In the genomic region with DNA sequence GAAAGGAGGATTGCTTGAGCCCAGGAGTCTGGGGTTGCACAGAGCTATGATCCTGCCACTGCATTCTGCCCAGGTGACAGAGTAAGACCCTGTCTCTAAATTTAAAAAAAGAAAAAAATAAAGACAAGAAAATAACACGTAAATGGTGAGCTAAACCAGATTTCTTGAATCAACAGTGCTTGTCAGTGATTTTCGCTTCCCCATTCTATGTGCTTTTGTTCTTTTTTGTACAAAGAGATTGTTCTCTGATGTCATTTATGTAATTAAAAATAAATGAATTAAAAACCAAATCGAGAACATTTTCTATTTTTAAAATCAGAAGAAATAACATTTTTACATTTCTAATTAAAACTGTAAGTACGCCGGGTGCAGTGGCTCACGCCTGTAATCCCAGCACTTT, we compare ENCODE assay signal across 1 cellular context.
A peak's percentile ranks its signal among the peaks of the same experiment; 100 is the strongest.
TF ChIP-seq lines count a peak whose summit lies in the region.

No MANE protein-coding gene starts in this region.

TF ChIP-seq in GM12878, 131 proteins besides CTCF, POLR2A, EP300 and RAD21:
- TF ChIP-seq EGR1 (IDR thresholded peaks at IDR 0.05; ENCODE audit: borderline replicate concordance in 1 of 2, low read depth in 2 of 2, low read length in 2 of 2) (no peak), NR2C2 (IDR thresholded peaks at IDR 0.05; ENCODE audit: borderline replicate concordance, control insufficient read depth, insufficient read length, low read depth) (no peak), SREBF1 (IDR thresholded peaks at IDR 0.05; ENCODE audit: low read length) (no peak), RUNX3 (IDR thresholded peaks at IDR 0.05; ENCODE audit: low read length) (no peak), CREM (IDR thresholded peaks at IDR 0.05; ENCODE audit: low read depth) (no peak), TARDBP (IDR thresholded peaks at IDR 0.05; ENCODE audit: borderline replicate concordance) (no peak), CHD4 (IDR thresholded peaks at IDR 0.05) (no peak), ASH2L (IDR thresholded peaks at IDR 0.05; ENCODE audit: borderline replicate concordance, low read depth) (no peak), GABPA (IDR thresholded peaks at IDR 0.05; ENCODE audit: low read depth) (no peak), MXI1 (IDR thresholded peaks at IDR 0.05; ENCODE audit: low read depth, low read length) (no peak), SIN3A (IDR thresholded peaks at IDR 0.05; ENCODE audit: low read depth, low read length) (no peak), SPI1 (IDR thresholded peaks at IDR 0.05; ENCODE audit: borderline replicate concordance, insufficient read depth, low read depth, low read length) (peak; percentile 57; the same call in 1 of the 2 replicates), CREB1 (IDR thresholded peaks at IDR 0.05; ENCODE audit: low read depth) (no peak), MTA2 (IDR thresholded peaks at IDR 0.05; ENCODE audit: low read depth) (peak; percentile 45), WRNIP1 (IDR thresholded peaks at IDR 0.05; ENCODE audit: borderline replicate concordance, low read depth, low read length) (no peak), SREBF2 (IDR thresholded peaks at IDR 0.05; ENCODE audit: low read length) (no peak), PAX8 (IDR thresholded peaks at IDR 0.05) (no peak), IKZF2 (IDR thresholded peaks at IDR 0.05) (no peak), STAT3 (IDR thresholded peaks at IDR 0.05; ENCODE audit: low read depth, low read length) (no peak), FOXM1 (IDR thresholded peaks at IDR 0.05; ENCODE audit: low read depth, low read length) (no peak), FOXK2 (IDR thresholded peaks at IDR 0.05) (no peak), BACH1 (IDR thresholded peaks at IDR 0.05; ENCODE audit: borderline replicate concordance) (no peak), SMC3 (IDR thresholded peaks at IDR 0.05; ENCODE audit: borderline replicate concordance, low read length) (no peak), ATF7 (IDR thresholded peaks at IDR 0.05; ENCODE audit: low read depth) (peak; percentile 62), ZNF207 (IDR thresholded peaks at IDR 0.05; ENCODE audit: borderline replicate concordance) (no peak), NR2F1 (conservative IDR thresholded peaks at IDR 0.05) (0 out of 2 replicates have a peak, but pooled peaks have one; percentile 72), POLR2AphosphoS2 (IDR thresholded peaks at IDR 0.05; ENCODE audit: low read depth, low read length) (no peak)
- TF ChIP-seq, protein P1, sequence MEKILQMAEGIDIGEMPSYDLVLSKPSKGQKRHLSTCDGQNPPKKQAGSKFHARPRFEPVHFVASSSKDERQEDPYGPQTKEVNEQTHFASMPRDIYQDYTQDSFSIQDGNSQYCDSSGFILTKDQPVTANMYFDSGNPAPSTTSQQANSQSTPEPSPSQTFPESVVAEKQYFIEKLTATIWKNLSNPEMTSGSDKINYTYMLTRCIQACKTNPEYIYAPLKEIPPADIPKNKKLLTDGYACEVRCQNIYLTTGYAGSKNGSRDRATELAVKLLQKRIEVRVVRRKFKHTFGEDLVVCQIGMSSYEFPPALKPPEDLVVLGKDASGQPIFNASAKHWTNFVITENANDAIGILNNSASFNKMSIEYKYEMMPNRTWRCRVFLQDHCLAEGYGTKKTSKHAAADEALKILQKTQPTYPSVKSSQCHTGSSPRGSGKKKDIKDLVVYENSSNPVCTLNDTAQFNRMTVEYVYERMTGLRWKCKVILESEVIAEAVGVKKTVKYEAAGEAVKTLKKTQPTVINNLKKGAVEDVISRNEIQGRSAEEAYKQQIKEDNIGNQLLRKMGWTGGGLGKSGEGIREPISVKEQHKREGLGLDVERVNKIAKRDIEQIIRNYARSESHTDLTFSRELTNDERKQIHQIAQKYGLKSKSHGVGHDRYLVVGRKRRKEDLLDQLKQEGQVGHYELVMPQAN (conservative IDR thresholded peaks at IDR 0.05), result no peak
- TF ChIP-seq, protein P2, sequence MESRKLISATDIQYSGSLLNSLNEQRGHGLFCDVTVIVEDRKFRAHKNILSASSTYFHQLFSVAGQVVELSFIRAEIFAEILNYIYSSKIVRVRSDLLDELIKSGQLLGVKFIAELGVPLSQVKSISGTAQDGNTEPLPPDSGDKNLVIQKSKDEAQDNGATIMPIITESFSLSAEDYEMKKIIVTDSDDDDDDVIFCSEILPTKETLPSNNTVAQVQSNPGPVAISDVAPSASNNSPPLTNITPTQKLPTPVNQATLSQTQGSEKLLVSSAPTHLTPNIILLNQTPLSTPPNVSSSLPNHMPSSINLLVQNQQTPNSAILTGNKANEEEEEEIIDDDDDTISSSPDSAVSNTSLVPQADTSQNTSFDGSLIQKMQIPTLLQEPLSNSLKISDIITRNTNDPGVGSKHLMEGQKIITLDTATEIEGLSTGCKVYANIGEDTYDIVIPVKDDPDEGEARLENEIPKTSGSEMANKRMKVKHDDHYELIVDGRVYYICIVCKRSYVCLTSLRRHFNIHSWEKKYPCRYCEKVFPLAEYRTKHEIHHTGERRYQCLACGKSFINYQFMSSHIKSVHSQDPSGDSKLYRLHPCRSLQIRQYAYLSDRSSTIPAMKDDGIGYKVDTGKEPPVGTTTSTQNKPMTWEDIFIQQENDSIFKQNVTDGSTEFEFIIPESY (IDR thresholded peaks at IDR 0.05), result no peak
- TF ChIP-seq, protein P3, sequence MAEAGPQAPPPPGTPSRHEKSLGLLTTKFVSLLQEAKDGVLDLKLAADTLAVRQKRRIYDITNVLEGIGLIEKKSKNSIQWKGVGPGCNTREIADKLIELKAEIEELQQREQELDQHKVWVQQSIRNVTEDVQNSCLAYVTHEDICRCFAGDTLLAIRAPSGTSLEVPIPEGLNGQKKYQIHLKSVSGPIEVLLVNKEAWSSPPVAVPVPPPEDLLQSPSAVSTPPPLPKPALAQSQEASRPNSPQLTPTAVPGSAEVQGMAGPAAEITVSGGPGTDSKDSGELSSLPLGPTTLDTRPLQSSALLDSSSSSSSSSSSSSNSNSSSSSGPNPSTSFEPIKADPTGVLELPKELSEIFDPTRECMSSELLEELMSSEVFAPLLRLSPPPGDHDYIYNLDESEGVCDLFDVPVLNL (IDR thresholded peaks at IDR 0.05; ENCODE audit: low read depth, low read length), result no peak
- TF ChIP-seq, protein P4, sequence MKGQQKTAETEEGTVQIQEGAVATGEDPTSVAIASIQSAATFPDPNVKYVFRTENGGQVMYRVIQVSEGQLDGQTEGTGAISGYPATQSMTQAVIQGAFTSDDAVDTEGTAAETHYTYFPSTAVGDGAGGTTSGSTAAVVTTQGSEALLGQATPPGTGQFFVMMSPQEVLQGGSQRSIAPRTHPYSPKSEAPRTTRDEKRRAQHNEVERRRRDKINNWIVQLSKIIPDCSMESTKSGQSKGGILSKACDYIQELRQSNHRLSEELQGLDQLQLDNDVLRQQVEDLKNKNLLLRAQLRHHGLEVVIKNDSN (IDR thresholded peaks at IDR 0.05; ENCODE audit: borderline replicate concordance, extremely low read length, insufficient read depth, low read depth, low read length), result no peak
- TF ChIP-seq, protein P5, sequence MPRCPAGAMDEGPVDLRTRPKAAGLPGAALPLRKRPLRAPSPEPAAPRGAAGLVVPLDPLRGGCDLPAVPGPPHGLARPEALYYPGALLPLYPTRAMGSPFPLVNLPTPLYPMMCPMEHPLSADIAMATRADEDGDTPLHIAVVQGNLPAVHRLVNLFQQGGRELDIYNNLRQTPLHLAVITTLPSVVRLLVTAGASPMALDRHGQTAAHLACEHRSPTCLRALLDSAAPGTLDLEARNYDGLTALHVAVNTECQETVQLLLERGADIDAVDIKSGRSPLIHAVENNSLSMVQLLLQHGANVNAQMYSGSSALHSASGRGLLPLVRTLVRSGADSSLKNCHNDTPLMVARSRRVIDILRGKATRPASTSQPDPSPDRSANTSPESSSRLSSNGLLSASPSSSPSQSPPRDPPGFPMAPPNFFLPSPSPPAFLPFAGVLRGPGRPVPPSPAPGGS (IDR thresholded peaks at IDR 0.05; ENCODE audit: borderline replicate concordance, insufficient read depth, low read depth, low read length, poor library complexity, severe bottlenecking), result no peak
- TF ChIP-seq, protein P6, sequence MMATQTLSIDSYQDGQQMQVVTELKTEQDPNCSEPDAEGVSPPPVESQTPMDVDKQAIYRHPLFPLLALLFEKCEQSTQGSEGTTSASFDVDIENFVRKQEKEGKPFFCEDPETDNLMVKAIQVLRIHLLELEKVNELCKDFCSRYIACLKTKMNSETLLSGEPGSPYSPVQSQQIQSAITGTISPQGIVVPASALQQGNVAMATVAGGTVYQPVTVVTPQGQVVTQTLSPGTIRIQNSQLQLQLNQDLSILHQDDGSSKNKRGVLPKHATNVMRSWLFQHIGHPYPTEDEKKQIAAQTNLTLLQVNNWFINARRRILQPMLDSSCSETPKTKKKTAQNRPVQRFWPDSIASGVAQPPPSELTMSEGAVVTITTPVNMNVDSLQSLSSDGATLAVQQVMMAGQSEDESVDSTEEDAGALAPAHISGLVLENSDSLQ (IDR thresholded peaks at IDR 0.05), result no peak
- TF ChIP-seq, protein P7, sequence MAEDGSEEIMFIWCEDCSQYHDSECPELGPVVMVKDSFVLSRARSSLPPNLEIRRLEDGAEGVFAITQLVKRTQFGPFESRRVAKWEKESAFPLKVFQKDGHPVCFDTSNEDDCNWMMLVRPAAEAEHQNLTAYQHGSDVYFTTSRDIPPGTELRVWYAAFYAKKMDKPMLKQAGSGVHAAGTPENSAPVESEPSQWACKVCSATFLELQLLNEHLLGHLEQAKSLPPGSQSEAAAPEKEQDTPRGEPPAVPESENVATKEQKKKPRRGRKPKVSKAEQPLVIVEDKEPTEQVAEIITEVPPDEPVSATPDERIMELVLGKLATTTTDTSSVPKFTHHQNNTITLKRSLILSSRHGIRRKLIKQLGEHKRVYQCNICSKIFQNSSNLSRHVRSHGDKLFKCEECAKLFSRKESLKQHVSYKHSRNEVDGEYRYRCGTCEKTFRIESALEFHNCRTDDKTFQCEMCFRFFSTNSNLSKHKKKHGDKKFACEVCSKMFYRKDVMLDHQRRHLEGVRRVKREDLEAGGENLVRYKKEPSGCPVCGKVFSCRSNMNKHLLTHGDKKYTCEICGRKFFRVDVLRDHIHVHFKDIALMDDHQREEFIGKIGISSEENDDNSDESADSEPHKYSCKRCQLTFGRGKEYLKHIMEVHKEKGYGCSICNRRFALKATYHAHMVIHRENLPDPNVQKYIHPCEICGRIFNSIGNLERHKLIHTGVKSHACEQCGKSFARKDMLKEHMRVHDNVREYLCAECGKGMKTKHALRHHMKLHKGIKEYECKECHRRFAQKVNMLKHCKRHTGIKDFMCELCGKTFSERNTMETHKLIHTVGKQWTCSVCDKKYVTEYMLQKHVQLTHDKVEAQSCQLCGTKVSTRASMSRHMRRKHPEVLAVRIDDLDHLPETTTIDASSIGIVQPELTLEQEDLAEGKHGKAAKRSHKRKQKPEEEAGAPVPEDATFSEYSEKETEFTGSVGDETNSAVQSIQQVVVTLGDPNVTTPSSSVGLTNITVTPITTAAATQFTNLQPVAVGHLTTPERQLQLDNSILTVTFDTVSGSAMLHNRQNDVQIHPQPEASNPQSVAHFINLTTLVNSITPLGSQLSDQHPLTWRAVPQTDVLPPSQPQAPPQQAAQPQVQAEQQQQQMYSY (CRISPR knock-in tag; IDR thresholded peaks at IDR 0.05), result no peak
- TF ChIP-seq, protein P8, sequence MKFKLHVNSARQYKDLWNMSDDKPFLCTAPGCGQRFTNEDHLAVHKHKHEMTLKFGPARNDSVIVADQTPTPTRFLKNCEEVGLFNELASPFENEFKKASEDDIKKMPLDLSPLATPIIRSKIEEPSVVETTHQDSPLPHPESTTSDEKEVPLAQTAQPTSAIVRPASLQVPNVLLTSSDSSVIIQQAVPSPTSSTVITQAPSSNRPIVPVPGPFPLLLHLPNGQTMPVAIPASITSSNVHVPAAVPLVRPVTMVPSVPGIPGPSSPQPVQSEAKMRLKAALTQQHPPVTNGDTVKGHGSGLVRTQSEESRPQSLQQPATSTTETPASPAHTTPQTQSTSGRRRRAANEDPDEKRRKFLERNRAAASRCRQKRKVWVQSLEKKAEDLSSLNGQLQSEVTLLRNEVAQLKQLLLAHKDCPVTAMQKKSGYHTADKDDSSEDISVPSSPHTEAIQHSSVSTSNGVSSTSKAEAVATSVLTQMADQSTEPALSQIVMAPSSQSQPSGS (IDR thresholded peaks at IDR 0.05; ENCODE audit: low read length), result no peak
- TF ChIP-seq, protein P9, sequence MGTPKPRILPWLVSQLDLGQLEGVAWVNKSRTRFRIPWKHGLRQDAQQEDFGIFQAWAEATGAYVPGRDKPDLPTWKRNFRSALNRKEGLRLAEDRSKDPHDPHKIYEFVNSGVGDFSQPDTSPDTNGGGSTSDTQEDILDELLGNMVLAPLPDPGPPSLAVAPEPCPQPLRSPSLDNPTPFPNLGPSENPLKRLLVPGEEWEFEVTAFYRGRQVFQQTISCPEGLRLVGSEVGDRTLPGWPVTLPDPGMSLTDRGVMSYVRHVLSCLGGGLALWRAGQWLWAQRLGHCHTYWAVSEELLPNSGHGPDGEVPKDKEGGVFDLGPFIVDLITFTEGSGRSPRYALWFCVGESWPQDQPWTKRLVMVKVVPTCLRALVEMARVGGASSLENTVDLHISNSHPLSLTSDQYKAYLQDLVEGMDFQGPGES (IDR thresholded peaks at IDR 0.05), result no peak
